ENCODE assay signal across 12 cellular contexts in the genomic region with DNA sequence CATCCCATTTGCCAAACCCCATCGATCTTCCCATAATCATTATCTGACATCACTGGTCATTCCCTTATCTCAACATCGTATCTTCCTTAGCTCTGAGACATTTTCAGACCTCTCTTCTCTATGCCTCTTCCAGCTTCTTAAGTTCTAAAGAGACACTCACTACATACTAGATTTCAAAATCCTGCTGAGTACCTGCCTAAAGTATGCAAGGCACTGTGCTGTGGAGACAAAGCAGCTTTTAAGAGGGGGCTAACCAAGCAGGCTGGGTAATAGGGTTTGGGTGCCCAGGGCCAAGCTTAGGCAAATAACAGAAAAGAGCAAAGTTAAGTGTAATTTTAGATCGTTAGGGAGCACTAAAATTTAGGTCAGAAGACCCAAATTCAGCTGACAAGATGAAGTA. TPM values are rescaled to one million over a fixed set of nuclear protein-coding genes. Genes with fewer than 3 reads are reported as not detected.
A peak's percentile ranks its signal among the peaks of the same experiment; 100 is the strongest.
DNase-seq lines count a peak whose midpoint lies in the region; ATAC-seq and TF ChIP-seq lines count a peak whose summit lies in the region.
"Had no signal": no experiment of that assay in that cellular context is flagged by ENCODE, and none has a peak within 500 bp of the region (broad histone marks: within the 10 kb centered on the region; RNA-seq: fewer than 3 reads in every experiment).

No MANE protein-coding gene starts in this region.

- peaks cover 5% of the 10 kb centered on the region for H3F3A ChIP-seq in smooth muscle cell (ENCODE audit: low read depth)
- no peaks in the 10 kb centered on the region for H3F3A ChIP-seq in PC-9 (ENCODE audit: insufficient read depth, low read depth)

- no peaks in the 10 kb centered on the region for H3K27me3 ChIP-seq in smooth muscle cell (ENCODE audit: low read depth)
- H3K27me3 ChIP-seq in PC-9 (ENCODE audit: insufficient read depth, low read depth) = no peaks in the 10 kb centered on the region
- H3K27me3 ChIP-seq: adrenal gland had no signal

- BruUV-seq in PC-9 (replicated peaks; lab: Mats Ljungman, UMichigan) = no TSS peak

- H3K4me2 ChIP-seq in smooth muscle cell (peak overlapping the region; percentile 50), PC-9 (no peak overlapping the region)

- POLR2A ChIA-PET in activated CD8-positive, alpha-beta T cell treated with anti-CD3 and anti-CD28 coated beads for 36 hours (lab: Charles Lee) = no interaction called here
- POLR2A ChIA-PET in activated CD8-positive, alpha-beta T cell treated with anti-CD3 and anti-CD28 coated beads, Interleukin-2, amount 10 ng/mL, durations not matched to agents 7 days and 5 days (lab: Charles Lee) = no interaction called here
- POLR2A ChIA-PET in PC-9 (lab: Charles Lee; ENCODE audit: unreplicated experiment) = no interaction called here

- H3K9me3 ChIP-seq in T-helper 17 cell (ENCODE audit: control insufficient read depth, low read length, poor library complexity, severe bottlenecking) = no peaks in the 10 kb centered on the region
- no peaks in the 10 kb centered on the region for H3K9me3 ChIP-seq in smooth muscle cell (replicated peaks; ENCODE audit: low read depth)
- H3K9me3 ChIP-seq in PC-9 (ENCODE audit: insufficient read depth, low read depth) = no peaks in the 10 kb centered on the region
- H3K9me3 ChIP-seq: adrenal gland had no signal

- 32% methylated on average over 3 of the region's 3 CpGs for WGBS in smooth muscle cell (ENCODE audit: low lambda C conversion rate)

- intact Hi-C loops in activated CD8-positive, alpha-beta T cell treated with anti-CD3 and anti-CD28 coated beads for 36 hours (cut with micrococcal nuclease) = no loop called here
- intact Hi-C loops in PC-9 (cut with micrococcal nuclease; ENCODE audit: unreplicated experiment) = no loop called here

- H3K27me3 Mint-ChIP-seq in activated CD8-positive, alpha-beta T cell treated with anti-CD3 and anti-CD28 coated beads for 36 hours = no peaks in the 10 kb centered on the region
- H3K27me3 Mint-ChIP-seq in activated CD8-positive, alpha-beta T cell treated with anti-CD3 and anti-CD28 coated beads, Interleukin-2, amount 10 ng/mL, durations not matched to agents 7 days and 5 days (ENCODE audit: low read depth) = no peaks in the 10 kb centered on the region
- no peaks in the 10 kb centered on the region for H3K27me3 Mint-ChIP-seq in T-helper 17 cell

- CTCF ChIA-PET in activated CD8-positive, alpha-beta T cell treated with anti-CD3 and anti-CD28 coated beads for 36 hours (lab: Charles Lee) = interaction anchor here (1.0 to 1.1 kb wide), 3 partner anchors 15 to 331 kb away, joined by 3 read pairs; no protein-coding TSS in a partner anchor
- CTCF ChIA-PET in activated CD8-positive, alpha-beta T cell treated with anti-CD3 and anti-CD28 coated beads, Interleukin-2, amount 10 ng/mL, durations not matched to agents 7 days and 5 days (lab: Charles Lee) = interaction anchor here (0.9 to 1.5 kb wide), 2 partner anchors 12 to 332 kb away, joined by 4 to 6 read pairs; no protein-coding TSS in a partner anchor
- CTCF ChIA-PET in PC-9 (lab: Charles Lee) = no interaction called here

- H4K20me1 ChIP-seq in smooth muscle cell (ENCODE audit: low read depth) (peaks cover 9% of the 10 kb centered on the region), PC-9 (ENCODE audit: insufficient read depth) (no peaks in the 10 kb centered on the region; the same call in none of the 2 replicates)

- no peak for ATAC-seq in activated CD8-positive, alpha-beta T cell treated with anti-CD3 and anti-CD28 coated beads for 36 hours
- ATAC-seq in activated CD8-positive, alpha-beta T cell treated with anti-CD3 and anti-CD28 coated beads, Interleukin-2, amount 10 ng/mL, durations not matched to agents 7 days and 5 days = no peak
- no peak for ATAC-seq in T-helper 17 cell

- peaks cover 53% of the 10 kb centered on the region for H3K4me1 Mint-ChIP-seq in activated CD8-positive, alpha-beta T cell treated with anti-CD3 and anti-CD28 coated beads for 36 hours (ENCODE audit: low read depth)
- H3K4me1 Mint-ChIP-seq in activated CD8-positive, alpha-beta T cell treated with anti-CD3 and anti-CD28 coated beads, Interleukin-2, amount 10 ng/mL, durations not matched to agents 7 days and 5 days (ENCODE audit: low read depth) = peaks cover 40% of the 10 kb centered on the region
- H3K4me1 Mint-ChIP-seq in T-helper 17 cell = peaks cover 40% of the 10 kb centered on the region

- TF ChIP-seq CTCF in activated CD8-positive, alpha-beta T cell treated with anti-CD3 and anti-CD28 coated beads for 36 hours (IDR thresholded peaks at IDR 0.05) = no peak
- no peak for TF ChIP-seq CTCF in fibroblast of the aortic adventitia (IDR thresholded peaks at IDR 0.05; ENCODE audit: insufficient read depth, low read length)
- no peak for TF ChIP-seq CTCF in smooth muscle cell (IDR thresholded peaks at IDR 0.05; ENCODE audit: borderline replicate concordance, insufficient read depth, poor library complexity, severe bottlenecking)
- TF ChIP-seq CTCF in PC-9 (conservative IDR thresholded peaks at IDR 0.05) = no peak

- H3K9ac ChIP-seq in smooth muscle cell (ENCODE audit: low read depth) = no peak overlapping the region

- H2AFZ ChIP-seq in smooth muscle cell (ENCODE audit: low read depth) (no peak overlapping the region), PC-9 (no peak overlapping the region)

- no peak overlapping the region for H3K4me3 ChIP-seq in fibroblast of the aortic adventitia (ENCODE audit: low read depth, low read length)
- no peak overlapping the region for H3K4me3 ChIP-seq in smooth muscle cell
- no peak overlapping the region for H3K4me3 ChIP-seq in PC-9
- H3K4me3 ChIP-seq: adrenal gland had no signal

- no peaks in the 10 kb centered on the region for H3K9me2 ChIP-seq in PC-9 (ENCODE audit: insufficient read depth)

- H3K27ac ChIP-seq in smooth muscle cell (ENCODE audit: low read depth) (peak overlapping the region; percentile 61), PC-9 (no peak overlapping the region)
- H3K27ac ChIP-seq: adrenal gland had no signal

- no peak overlapping the region for H3K4me3 Mint-ChIP-seq in activated CD8-positive, alpha-beta T cell treated with anti-CD3 and anti-CD28 coated beads for 36 hours
- no peak overlapping the region for H3K4me3 Mint-ChIP-seq in activated CD8-positive, alpha-beta T cell treated with anti-CD3 and anti-CD28 coated beads, Interleukin-2, amount 10 ng/mL, durations not matched to agents 7 days and 5 days
- no peak overlapping the region for H3K4me3 Mint-ChIP-seq in T-helper 17 cell

- DNase-seq in activated CD8-positive, alpha-beta T cell treated with anti-CD3 and anti-CD28 coated beads for 36 hours = no peak
- no peak for DNase-seq in activated CD8-positive, alpha-beta T cell treated with anti-CD3 and anti-CD28 coated beads, Interleukin-2, amount 10 ng/mL, durations not matched to agents 7 days and 5 days
- DNase-seq in T-helper 17 cell (no peak), fibroblast of the aortic adventitia (ENCODE audit: low read depth) (peak; percentile 66), smooth muscle cell (lab: John Stamatoyannopoulos, UW; ENCODE audit: unreplicated experiment) (no peak), PC-9 (no peak), SIG-M5 treated with dmso at 0.1 percent for 504 hours (lab: John Stamatoyannopoulos, UW; ENCODE audit: unreplicated experiment) (no peak)
- no peak for DNase-seq in activated CD8-positive, alpha-beta memory T cell treated with anti-CD3 and anti-CD28 coated beads for 24 hours
- DNase-seq: activated CD8-positive, alpha-beta memory T cell treated with anti-CD3 and anti-CD28 coated beads, Interleukin-2, amount 50 U/mL, for 4 hours; adrenal gland; NCI-H146; NCI-H774 had no signal

- H3K9me3 Mint-ChIP-seq in activated CD8-positive, alpha-beta T cell treated with anti-CD3 and anti-CD28 coated beads for 36 hours = no peaks in the 10 kb centered on the region
- H3K9me3 Mint-ChIP-seq in activated CD8-positive, alpha-beta T cell treated with anti-CD3 and anti-CD28 coated beads, Interleukin-2, amount 10 ng/mL, durations not matched to agents 7 days and 5 days (ENCODE audit: insufficient read depth) = no peaks in the 10 kb centered on the region

- H3K79me2 ChIP-seq in smooth muscle cell (ENCODE audit: low read depth) = peaks cover 67% of the 10 kb centered on the region
- peaks cover 37% of the 10 kb centered on the region for H3K79me2 ChIP-seq in PC-9 (ENCODE audit: low read depth)

- H3K36me3 ChIP-seq in smooth muscle cell (ENCODE audit: low read depth) (no peaks in the 10 kb centered on the region), PC-9 (ENCODE audit: low read depth) (0 out of 2 replicates have a peak, but pooled peaks cover 5% of the 10 kb centered on the region)
- H3K36me3 ChIP-seq: adrenal gland had no signal

- peaks cover 38% of the 10 kb centered on the region for H3K36me3 Mint-ChIP-seq in activated CD8-positive, alpha-beta T cell treated with anti-CD3 and anti-CD28 coated beads for 36 hours (ENCODE audit: low read depth)
- peaks cover 33% of the 10 kb centered on the region for H3K36me3 Mint-ChIP-seq in activated CD8-positive, alpha-beta T cell treated with anti-CD3 and anti-CD28 coated beads, Interleukin-2, amount 10 ng/mL, durations not matched to agents 7 days and 5 days (ENCODE audit: low read depth)
- peaks cover 8% of the 10 kb centered on the region for H3K36me3 Mint-ChIP-seq in T-helper 17 cell (ENCODE audit: low read depth)

- H3K4me1 ChIP-seq in smooth muscle cell (ENCODE audit: low read depth) = peaks cover 28% of the 10 kb centered on the region
- peaks cover 17% of the 10 kb centered on the region for H3K4me1 ChIP-seq in PC-9 (replicated peaks; ENCODE audit: insufficient read depth)

- peak overlapping the region; percentile 15 for H3K27ac Mint-ChIP-seq in activated CD8-positive, alpha-beta T cell treated with anti-CD3 and anti-CD28 coated beads for 36 hours
- no peak overlapping the region for H3K27ac Mint-ChIP-seq in activated CD8-positive, alpha-beta T cell treated with anti-CD3 and anti-CD28 coated beads, Interleukin-2, amount 10 ng/mL, durations not matched to agents 7 days and 5 days
- H3K27ac Mint-ChIP-seq in T-helper 17 cell = peak overlapping the region; percentile 65

RNA-seq across cellular contexts. Expression of a gene that starts 3.4 kb away (rescaled TPM):
- total RNA-seq in activated CD8-positive, alpha-beta T cell treated with anti-CD3 and anti-CD28 coated beads for 36 hours = 100 to 1,000 TPM; 106 to 116 TPM
- total RNA-seq in activated CD8-positive, alpha-beta T cell treated with anti-CD3 and anti-CD28 coated beads, Interleukin-2, amount 10 ng/mL, durations not matched to agents 7 days and 5 days = 10 to 100 TPM; 90.7 to 94.5 TPM
- total RNA-seq in T-helper 17 cell (10 to 100 TPM; 22.9 to 29.4 TPM), fibroblast of the aortic adventitia (ENCODE audit: low replicate concordance) (147 and 154 TPM in 2 replicates), smooth muscle cell (128 and 134 TPM in 2 replicates), PC-9 (2021) (44.2 and 63.7 TPM in 2 replicates)
- 245 and 265 TPM in 2 replicates for polyA plus RNA-seq in smooth muscle cell
